1 cellular context compared by ENCODE assay signal in genomic region chr1:89939693-89940438, GRCh38.
TF ChIP-seq lines count a peak whose summit lies in the region.

No MANE protein-coding gene starts in this region.

TF ChIP-seq in GM23338, 12 proteins besides CTCF, POLR2A, EP300 and RAD21:
- TF ChIP-seq CREB1 (CRISPR knock-in tag; IDR thresholded peaks at IDR 0.05; ENCODE audit: low read depth): no peak
- no peak for TF ChIP-seq ETS1 (IDR thresholded peaks at IDR 0.05)
- no peak for TF ChIP-seq ZNF331 (CRISPR knock-in tag; IDR thresholded peaks at IDR 0.05; ENCODE audit: low read depth)
- TF ChIP-seq ZNF462 (CRISPR knock-in tag; IDR thresholded peaks at IDR 0.05): no peak
- no peak for TF ChIP-seq EZH2phosphoT487 (IDR thresholded peaks at IDR 0.05; ENCODE audit: unreplicated experiment)
- TF ChIP-seq NANOG (IDR thresholded peaks at IDR 0.05; ENCODE audit: borderline replicate concordance): no peak
- TF ChIP-seq JUNB (IDR thresholded peaks at IDR 0.05; ENCODE audit: unreplicated experiment): no peak
- TF ChIP-seq POLR2AphosphoS5 (IDR thresholded peaks at IDR 0.05; ENCODE audit: low read depth): no peak
- TF ChIP-seq REST (IDR thresholded peaks at IDR 0.05; ENCODE audit: unreplicated experiment): no peak
- no peak for TF ChIP-seq ZNF114 (CRISPR knock-in tag; IDR thresholded peaks at IDR 0.05)
- no peak for TF ChIP-seq STAT1 (IDR thresholded peaks at IDR 0.05; ENCODE audit: unreplicated experiment)
- no peak for TF ChIP-seq EZH2 (IDR thresholded peaks at IDR 0.05; ENCODE audit: low read depth, unreplicated experiment)
